In the genomic region with DNA sequence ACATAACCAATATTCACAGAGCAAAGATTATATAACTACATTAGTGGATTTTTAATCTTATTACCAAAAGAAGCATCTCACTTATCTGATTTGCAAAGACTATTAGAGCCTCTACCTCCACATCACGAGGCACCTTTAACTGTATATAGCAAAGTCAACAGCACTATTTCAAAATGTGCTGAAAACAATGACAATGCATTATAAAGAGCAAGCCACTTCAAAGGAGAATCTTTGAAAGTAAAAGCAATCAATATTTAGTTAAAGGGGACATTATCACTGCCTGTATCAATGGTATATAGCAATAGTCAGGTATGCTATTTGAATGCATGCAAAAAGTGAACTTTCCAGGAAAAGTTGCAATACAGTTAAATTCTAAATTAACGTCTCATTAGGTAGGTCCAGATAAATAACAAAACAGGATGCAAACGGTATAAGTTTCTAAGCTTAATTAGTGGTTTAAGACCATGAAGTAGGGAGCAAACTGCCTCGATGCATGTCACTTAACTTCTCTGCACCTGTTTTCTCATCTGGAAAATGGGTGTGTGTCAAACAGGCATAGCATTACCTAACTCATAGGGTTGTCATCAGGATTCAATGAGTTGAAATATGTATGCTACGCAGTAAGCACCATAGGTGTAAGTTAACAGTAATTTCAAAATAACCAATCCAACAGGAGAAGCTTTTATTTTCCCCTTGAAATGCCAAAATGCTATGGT, we compare ENCODE assay signal across 20 cellular contexts. TPM values are rescaled to one million over a fixed set of nuclear protein-coding genes. Genes with fewer than 3 reads are reported as not detected.
DNase-seq lines count a peak whose midpoint lies in the region; ATAC-seq, FAIRE-seq and TF ChIP-seq lines count a peak whose summit lies in the region.
"Had no signal": no experiment of that assay in that cellular context is flagged by ENCODE, and none has a peak within 500 bp of the region (broad histone marks: within the 10 kb centered on the region; RNA-seq: fewer than 3 reads in every experiment).

No MANE protein-coding gene starts in this region.

- intact Hi-C loops in HepG2 (cut with micrococcal nuclease; ENCODE audit: unreplicated experiment) (no loop called here), right lobe of liver (cut with DNase I) (no loop called here), psoas muscle (cut with DNase I) (no loop called here)
- intact Hi-C loops in activated CD4-positive, alpha-beta memory T cell treated with anti-CD3 and anti-CD28 coated beads for 36 hours (cut with micrococcal nuclease): no loop called here

- peaks cover 7 to 30% of the 10 kb centered on the region in 2 experiments for H3K36me3 ChIP-seq in HepG2 (replicated peaks in 1 of 2; ENCODE audit: control insufficient read depth in 1 of 2, insufficient read depth in 2 of 2, low read length in 2 of 2)
- H3K36me3 ChIP-seq in right lobe of liver: peaks cover 0 to 26% (median 9%) of the 10 kb centered on the region in 4 donors
- H3K36me3 ChIP-seq in OCI-LY3 (replicated peaks; ENCODE audit: low read depth, low read length): peaks cover 42% of the 10 kb centered on the region
- H3K36me3 ChIP-seq in psoas muscle (ENCODE audit: insufficient read depth in 1 of 2, low read depth in 1 of 2): peaks cover 3 to 24% of the 10 kb centered on the region in 2 donors

- H3K4me3 Mint-ChIP-seq in activated CD4-positive, alpha-beta memory T cell treated with anti-CD3 and anti-CD28 coated beads for 36 hours: no peak overlapping the region
- H3K4me3 Mint-ChIP-seq: CD4-positive, CD25-positive, alpha-beta regulatory T cell; H9; IgD-negative memory B cell had no signal

- peaks cover 26% of the 10 kb centered on the region for H3K4me1 ChIP-seq in HepG2 (ENCODE audit: insufficient read depth, low read length)
- H3K4me1 ChIP-seq in right lobe of liver: peaks cover 0 to 11% (median 0%) of the 10 kb centered on the region in 4 donors
- H3K4me1 ChIP-seq in OCI-LY3 (ENCODE audit: low read length): peaks cover 27% of the 10 kb centered on the region
- peaks cover 32% of the 10 kb centered on the region for H3K4me1 ChIP-seq in psoas muscle
- H3K4me1 ChIP-seq: Caco-2 had no signal

- H3K9ac ChIP-seq in HepG2 (ENCODE audit: insufficient read depth, low read depth, low read length) (no peak overlapping the region), OCI-LY3 (ENCODE audit: low read length) (no peak overlapping the region)

- peak; percentile 60 for DNase-seq in HepG2 (ENCODE audit: low spot score)
- no peak for DNase-seq in right lobe of liver
- no peak for DNase-seq in psoas muscle
- DNase-seq in activated CD4-positive, alpha-beta memory T cell treated with anti-CD3 and anti-CD28 coated beads for 36 hours: no peak
- DNase-seq in DMS153 treated with DMSO at 0.1 percent for 48 hours (lab: John Stamatoyannopoulos, UW; ENCODE audit: unreplicated experiment): no peak
- DNase-seq: ACHN; BE2C; C1 segment of cervical spinal cord; Caco-2; CD4-positive, CD25-positive, alpha-beta regulatory T cell; DMS79; GDM1; H9; KBM-7 had no signal

- TF ChIP-seq EP300 in HepG2 (IDR thresholded peaks at IDR 0.05; ENCODE audit: low read depth in 2 of 2, low read length in 2 of 2) (peak in 1 of 2 experiments; percentile 39; a peak in 1 of 4 replicates), HepG2 (CRISPR knock-in tag; IDR thresholded peaks at IDR 0.05; ENCODE audit: borderline replicate concordance) (no peak)

- TF ChIP-seq CTCF in HepG2 (CRISPR knock-in tag; IDR thresholded peaks at IDR 0.05): no peak
- no peak for TF ChIP-seq CTCF in right lobe of liver (IDR thresholded peaks at IDR 0.05)
- no peak for TF ChIP-seq CTCF in OCI-LY3 (IDR thresholded peaks at IDR 0.05; ENCODE audit: low read depth, low read length)
- TF ChIP-seq CTCF in psoas muscle (IDR thresholded peaks at IDR 0.05): no peak

- POLR2A ChIA-PET in HepG2 (lab: Yijun Ruan, JAX): no interaction called here
- POLR2A ChIA-PET in activated CD4-positive, alpha-beta memory T cell treated with anti-CD3 and anti-CD28 coated beads for 36 hours (lab: Charles Lee): interaction anchor here (0.8 kb wide), 1 partner anchor 31 kb away, joined by 3 read pairs; no protein-coding TSS in a partner anchor

- H2AFZ ChIP-seq in HepG2 (ENCODE audit: low read length) (no peak overlapping the region), OCI-LY3 (ENCODE audit: low read depth, low read length) (no peak overlapping the region)

- ATAC-seq in HepG2: peak; percentile 66
- no peak for ATAC-seq in right lobe of liver
- peak in 1 of 4 donors; percentile 33 for ATAC-seq in psoas muscle
- ATAC-seq in GM21723 (IDR thresholded peaks at IDR 0.05; ENCODE audit: unreplicated experiment): no peak

- H3K4me2 ChIP-seq in HepG2 (ENCODE audit: low read depth, low read length): no peak overlapping the region
- H3K4me2 ChIP-seq in OCI-LY3 (ENCODE audit: low read length): peak overlapping the region; percentile 67

- WGBS in HepG2 (ENCODE audit: low lambda C conversion rate): 80% methylated on average over 5 of the region's 5 CpGs
- WGBS in right lobe of liver (ENCODE audit: insufficient coverage, low coverage, low lambda C conversion rate, missing lambda C conversion rate): 86% methylated on average over 5 of the region's 5 CpGs
- WGBS in psoas muscle, 3 donors: 81 to 90% (median 82%) methylated on average over 5 of the region's 5 CpGs

- no TSS peak for BruUV-seq in HepG2 (replicated peaks; lab: Mats Ljungman, UMichigan)

- H3K79me2 ChIP-seq in HepG2 (ENCODE audit: insufficient read depth, low read length): peaks cover 66% of the 10 kb centered on the region
- peaks cover 64% of the 10 kb centered on the region for H3K79me2 ChIP-seq in OCI-LY3 (ENCODE audit: low read length)

- H3K36me3 Mint-ChIP-seq in activated CD4-positive, alpha-beta memory T cell treated with anti-CD3 and anti-CD28 coated beads for 36 hours: peaks cover 26% of the 10 kb centered on the region

- no peak for FAIRE-seq in HepG2 (lab: Jason Lieb, UNC)
- FAIRE-seq: D721Med, H1 had no signal

- H3K9me3 Mint-ChIP-seq in activated CD4-positive, alpha-beta memory T cell treated with anti-CD3 and anti-CD28 coated beads for 36 hours: peaks cover 4% of the 10 kb centered on the region
- H3K9me3 Mint-ChIP-seq: H9 had no signal

- no peak for TF ChIP-seq POLR2A in HepG2 (IDR thresholded peaks at IDR 0.05; ENCODE audit: insufficient read depth in 1 of 2, low read depth in 2 of 2, low read length in 2 of 2)
- no peak for TF ChIP-seq POLR2A in right lobe of liver (IDR thresholded peaks at IDR 0.05)

- in situ Hi-C loops in HepG2 (cut with HindIII; ENCODE audit: extremely low pct_ligation_motif_present, low pct_unique_long_range_greater_than_20kb): no loop called here

- H3K4me1 Mint-ChIP-seq in activated CD4-positive, alpha-beta memory T cell treated with anti-CD3 and anti-CD28 coated beads for 36 hours (ENCODE audit: low read depth): peaks cover 3% of the 10 kb centered on the region
- H3K4me1 Mint-ChIP-seq: H9, IgD-negative memory B cell had no signal

- H3K9me3 ChIP-seq in HepG2 (ENCODE audit: low read length) (no peaks in the 10 kb centered on the region), right lobe of liver (no peaks in the 10 kb centered on the region), OCI-LY3 (ENCODE audit: insufficient read depth, low read length) (no peaks in the 10 kb centered on the region), psoas muscle (no peaks in the 10 kb centered on the region)
- H3K9me3 ChIP-seq: BE2C, Caco-2 had no signal

- peak overlapping the region; percentile 48 for H3K27ac ChIP-seq in HepG2 (ENCODE audit: extremely low read length, insufficient read depth, low read length)
- H3K27ac ChIP-seq in right lobe of liver: no peak overlapping the region
- peak overlapping the region; percentile 55; the same call in 1 of the 2 replicates for H3K27ac ChIP-seq in OCI-LY3 (ENCODE audit: low read length)
- peak overlapping the region; percentile 16 for H3K27ac ChIP-seq in psoas muscle
- H3K27ac ChIP-seq: HL-60 had no signal

- H4K20me1 ChIP-seq in HepG2 (ENCODE audit: insufficient read depth, low read length) (peaks cover 34% of the 10 kb centered on the region), OCI-LY3 (ENCODE audit: insufficient read depth, low read length) (peaks cover 40% of the 10 kb centered on the region)

- no peaks in the 10 kb centered on the region for H3K27me3 ChIP-seq in HepG2 (ENCODE audit: control insufficient read depth in 1 of 2, insufficient read depth in 2 of 2, low read length in 2 of 2)
- H3K27me3 ChIP-seq in right lobe of liver: no peaks in the 10 kb centered on the region
- H3K27me3 ChIP-seq in OCI-LY3 (ENCODE audit: low read depth, low read length): no peaks in the 10 kb centered on the region
- H3K27me3 ChIP-seq in psoas muscle (ENCODE audit: insufficient read depth in 3 of 3, low read length in 2 of 3): no peaks in the 10 kb centered on the region
- H3K27me3 ChIP-seq: BE2C had no signal

- TF ChIP-seq RAD21 in HepG2 (CRISPR knock-in tag; IDR thresholded peaks at IDR 0.05): no peak

- no peaks in the 10 kb centered on the region for H3K27me3 Mint-ChIP-seq in activated CD4-positive, alpha-beta memory T cell treated with anti-CD3 and anti-CD28 coated beads for 36 hours
- H3K27me3 Mint-ChIP-seq: CD4-positive, CD25-positive, alpha-beta regulatory T cell; IgD-negative memory B cell had no signal

- H3K4me3 ChIP-seq in HepG2 (replicated peaks in 1 of 3; ENCODE audit: insufficient read depth in 1 of 3, low read depth in 2 of 3, low read length in 3 of 3) (no peak overlapping the region; a peak in 1 of 6 replicates), right lobe of liver (no peak overlapping the region), OCI-LY3 (ENCODE audit: low read length) (peak overlapping the region; percentile 31), psoas muscle (no peak overlapping the region)

- CTCF ChIA-PET in HepG2 (lab: Yijun Ruan, JAX; ENCODE audit: low intra/inter-chr PET ratio, low total read pairs): no interaction called here
- CTCF ChIA-PET in activated CD4-positive, alpha-beta memory T cell treated with anti-CD3 and anti-CD28 coated beads for 36 hours (lab: Charles Lee): interaction anchor here (1.2 kb wide), 1 partner anchor 163 kb away, joined by 3 read pairs; no protein-coding TSS in a partner anchor

- H3K27ac Mint-ChIP-seq in activated CD4-positive, alpha-beta memory T cell treated with anti-CD3 and anti-CD28 coated beads for 36 hours: no peak overlapping the region
- H3K27ac Mint-ChIP-seq: CD4-positive, CD25-positive, alpha-beta regulatory T cell; H9; IgD-negative memory B cell had no signal

RNA-seq across cellular contexts. Expression of gene ATL2, which starts 31.6 kb away (rescaled TPM):
- total RNA-seq in HepG2 (2016; rRNA removed; fragmentation: Illumina TruSeq; extraction: Trizol) (110 and 119 TPM in 2 replicates), right lobe of liver (10 to 100 TPM; 39.1 to 57.5 (median 46.3) TPM), psoas muscle (10 to 100 TPM; 51.9 to 98.9 (median 61.5) TPM)
- total RNA-seq in HepG2 (2016; cell fraction: cytosol; rRNA removed; fragmentation: Illumina TruSeq; extraction: Trizol; ENCODE audit: low read depth): 27.7 and 31.0 TPM in 2 replicates
- total RNA-seq in HepG2 (2016; cell fraction: insoluble cytoplasmic fraction; rRNA removed; fragmentation: Illumina TruSeq; extraction: Trizol): 103 and 118 TPM in 2 replicates
- total RNA-seq in HepG2 (2016; cell fraction: membrane; rRNA removed; fragmentation: Illumina TruSeq; extraction: Trizol): 27.3 and 34.4 TPM in 2 replicates
- total RNA-seq in HepG2 (2016; cell fraction: nucleus; rRNA removed; fragmentation: Illumina TruSeq; extraction: Trizol): 180 and 190 TPM in 2 replicates
- polyA plus RNA-seq in HepG2 (2011; rRNA removed) (38.7 and 56.5 TPM in 2 replicates), psoas muscle (10 to 100 TPM; 19.8 to 71.9 (median 40.2) TPM)
- polyA plus RNA-seq in HepG2 (2011; cell fraction: cytosol; rRNA removed): 38.9 and 55.1 TPM in 2 replicates
- 187 and 191 TPM in 2 replicates for polyA plus RNA-seq in HepG2 (2011; cell fraction: nucleus; rRNA removed)
- 70.4 and 80.6 TPM in 2 replicates for polyA plus RNA-seq in HepG2 (2012)
- polyA plus RNA-seq in HepG2 (2016; cell fraction: cytosol; fragmentation: Illumina TruSeq; extraction: Trizol; ENCODE audit: low read depth): 4.2 and 4.6 TPM in 2 replicates
- polyA plus RNA-seq in HepG2 (2016; cell fraction: insoluble cytoplasmic fraction; fragmentation: Illumina TruSeq; extraction: Trizol; ENCODE audit: low read depth): 56.7 and 61.4 TPM in 2 replicates
- 9.8 and 13.3 TPM in 2 replicates for polyA plus RNA-seq in HepG2 (2016; cell fraction: membrane; fragmentation: Illumina TruSeq; extraction: Trizol; ENCODE audit: low read depth)
- polyA plus RNA-seq in HepG2 (2016; cell fraction: nucleus; fragmentation: Illumina TruSeq; extraction: Trizol; ENCODE audit: insufficient read depth, low read depth): 166 and 178 TPM in 2 replicates
- polyA minus RNA-seq in HepG2 (2011; rRNA and poly(A)+ RNA removed; ENCODE audit: low replicate concordance): 27.4 and 51.2 TPM in 2 replicates
- 39.4 and 47.8 TPM in 2 replicates for polyA minus RNA-seq in HepG2 (2011; cell fraction: cytosol; rRNA and poly(A)+ RNA removed)
- polyA minus RNA-seq in HepG2 (2011; cell fraction: nucleus; rRNA and poly(A)+ RNA removed): 212 and 269 TPM in 2 replicates
- total RNA-seq in activated CD4-positive, alpha-beta memory T cell treated with anti-CD3 and anti-CD28 coated beads for 36 hours: 10 to 100 TPM; 51.3 to 53.9 TPM

Comparison
In these comparisons a context has a peak if more than half of its experiments do, and no peak if none do; other contexts are left out.
1. H3K27ac ChIP-seq: peak in HepG2 (single experiment), OCI-LY3 (single experiment) and psoas muscle (single experiment); none in right lobe of liver (0 of 3).